In the genomic region with DNA sequence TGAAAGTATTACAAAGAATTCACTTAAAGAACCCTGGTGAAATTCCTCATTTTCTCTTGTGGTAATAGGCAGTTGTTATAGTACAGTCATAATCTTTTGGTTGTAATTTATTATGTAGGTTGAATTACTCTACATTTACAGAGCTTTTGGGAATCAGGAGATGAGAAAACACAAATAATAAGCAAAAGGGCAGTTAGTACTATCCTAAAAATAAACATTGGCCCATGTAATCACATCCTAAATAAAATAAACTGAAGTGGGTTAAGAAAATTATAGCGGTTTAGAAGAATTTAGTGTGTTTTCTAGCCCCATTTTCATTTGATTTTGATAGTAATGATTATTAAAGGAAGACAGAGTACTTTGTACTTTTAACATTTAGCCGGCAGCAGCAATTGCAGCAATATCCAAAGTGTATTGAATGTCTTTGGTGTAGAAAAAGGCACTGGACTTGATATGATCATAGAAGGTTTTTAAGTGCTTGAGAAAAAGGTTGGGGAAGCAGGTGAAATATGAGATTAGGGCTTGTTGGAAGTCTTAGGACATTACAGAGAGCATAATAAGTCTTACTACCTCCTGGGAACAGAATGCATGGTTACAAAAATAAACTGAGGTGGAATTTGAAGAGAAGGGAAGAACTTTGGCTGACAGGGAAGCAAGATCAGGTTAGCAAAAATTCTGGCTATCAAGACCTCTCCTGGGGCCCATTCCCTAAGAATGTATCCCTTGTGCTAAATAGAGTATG, we compare ENCODE assay signal across 23 cellular contexts.
DNase-seq lines count a peak whose midpoint lies in the region; ATAC-seq, FAIRE-seq and TF ChIP-seq lines count a peak whose summit lies in the region.
"Had no signal": no experiment of that assay in that cellular context is flagged by ENCODE, and none has a peak within 500 bp of the region (broad histone marks: within the 10 kb centered on the region; RNA-seq: fewer than 3 reads in every experiment).

No MANE protein-coding gene starts in this region.

- ATAC-seq in left lung: peak; percentile 6
- ATAC-seq in GM18517 (IDR thresholded peaks at IDR 0.05; ENCODE audit: unreplicated experiment): no peak
- no peak for ATAC-seq in HG02981 (IDR thresholded peaks at IDR 0.05; ENCODE audit: unreplicated experiment)
- ATAC-seq: activated CD8-positive, alpha-beta T cell treated with anti-CD3 and anti-CD28 coated beads for 36 hours had no signal

- intact Hi-C loops in left lung (cut with DNase I): no loop called here

- H3K4me3 ChIP-seq in AG10803 (ENCODE audit: low read length) (no peak overlapping the region), astrocyte of the cerebellum (ENCODE audit: low read depth, low read length) (no peak overlapping the region), left lung (no peak overlapping the region)
- H3K4me3 ChIP-seq: MG63, right atrium auricular region, thoracic aorta had no signal

- TF ChIP-seq POLR2A in H54 (IDR thresholded peaks at IDR 0.05; ENCODE audit: low read depth, low read length): no peak

- no peaks in the 10 kb centered on the region for H3K27me3 ChIP-seq in left lung
- H3K27me3 ChIP-seq: foreskin keratinocyte, MG63, right atrium auricular region had no signal

- in situ Hi-C loops in astrocyte of the cerebellum (cut with HindIII; ENCODE audit: low sequenced_read_pairs): no loop called here

- peak overlapping the region in 1 of 2 donors; percentile 34 for H3K27ac ChIP-seq in left lung
- H3K27ac ChIP-seq: foreskin keratinocyte, VCaP had no signal

- peaks cover 16 to 61% of the 10 kb centered on the region in 2 donors for H3K4me1 ChIP-seq in left lung

- H3K36me3 ChIP-seq in left lung: no peaks in the 10 kb centered on the region
- H3K36me3 ChIP-seq: right atrium auricular region had no signal

- TF ChIP-seq CTCF in AG10803 (conservative IDR thresholded peaks at IDR 0.05; ENCODE audit: low read length): no peak
- no peak for TF ChIP-seq CTCF in astrocyte of the cerebellum (IDR thresholded peaks at IDR 0.05; ENCODE audit: low read depth, low read length, missing control alignments)
- TF ChIP-seq CTCF in left lung (IDR thresholded peaks at IDR 0.05): no peak

- peak; percentile 13 for DNase-seq in AG10803 (ENCODE audit: low read depth)
- DNase-seq in H54 (ENCODE audit: insufficient read length, low spot score): no peak
- peak; percentile 8 for DNase-seq in astrocyte of the cerebellum (ENCODE audit: low read depth)
- no peak for DNase-seq in left lung
- DNase-seq in pons (ENCODE audit: low spot score): no peak
- no peak for DNase-seq in RCC 7860 (ENCODE audit: low spot score)
- DNase-seq: activated CD8-positive, alpha-beta T cell treated with anti-CD3 and anti-CD28 coated beads for 36 hours; Calu3; central memory CD4-positive, alpha-beta T cell; effector memory CD4-positive, alpha-beta T cell; foreskin keratinocyte; GDM1; MG63; NCI-H187 treated with DMSO at 0.1 percent for 48 hours; NCI-H526 treated with DMSO at 0.1 percent for 48 hours; stimulated activated CD4-positive, alpha-beta T cell treated with anti-CD3 and anti-CD28 coated beads, Interleukin-4, amount 100 ng/mL, for 4 hours had no signal

- FAIRE-seq in H54 (lab: Jason Lieb, UNC): peak; percentile 86
- no peak for FAIRE-seq in RCC 7860 (lab: Jason Lieb, UNC)
- FAIRE-seq: GM12892, H1 had no signal

- no peaks in the 10 kb centered on the region for H3K9me3 ChIP-seq in left lung
- H3K9me3 ChIP-seq: MG63, right atrium auricular region, thoracic aorta had no signal

Comparison
In these comparisons a context has a peak if more than half of its experiments do, and no peak if none do; other contexts are left out.
1. DNase-seq: peak in AG10803 (single experiment) and astrocyte of the cerebellum (single experiment); none in H54 (single experiment), left lung (0 of 2), pons (single experiment) and RCC 7860 (single experiment).